ENCODE assay signal across 17 cellular contexts in genomic region chr1:89710498-89711139, GRCh38.
"Had no signal": no experiment of that assay in that cellular context is flagged by ENCODE, and none has a peak within 500 bp of the region (broad histone marks: within the 10 kb centered on the region; RNA-seq: fewer than 3 reads in every experiment).

No MANE protein-coding gene starts in this region.

- H3K27ac Mint-ChIP-seq: type B pancreatic cell had no signal

- H3K4me3 Mint-ChIP-seq: activated naive CD8-positive, alpha-beta T cell treated with anti-CD3 and anti-CD28 coated beads, Interleukin-2, amount 10 ng/mL, durations not matched to agents 7 days and 5 days; nephron; type B pancreatic cell had no signal

- H3K4me3 ChIP-seq: dorsolateral prefrontal cortex, skin epidermis had no signal

- H3K27me3 ChIP-seq: dorsolateral prefrontal cortex had no signal

- H3K27me3 Mint-ChIP-seq: activated naive CD8-positive, alpha-beta T cell treated with anti-CD3 and anti-CD28 coated beads, Interleukin-2, amount 10 ng/mL, durations not matched to agents 7 days and 5 days; type B pancreatic cell had no signal

- H3K27ac ChIP-seq: skin epidermis had no signal

- H3K9me3 Mint-ChIP-seq: activated naive CD8-positive, alpha-beta T cell treated with anti-CD3 and anti-CD28 coated beads, Interleukin-2, amount 10 ng/mL, durations not matched to agents 7 days and 5 days; nephron; type B pancreatic cell had no signal

- DNase-seq: activated CD4-positive, alpha-beta T cell treated with anti-CD3 and anti-CD28 coated beads, Interleukin-2, amount 50 U/mL, for 1 hour; activated effector memory CD4-positive, alpha-beta T cell treated with anti-CD3 and anti-CD28 coated beads, Interleukin-2, amount 50 U/mL, for 16 hours; activated naive CD8-positive, alpha-beta T cell treated with anti-CD3 and anti-CD28 coated beads, Interleukin-2, amount 10 ng/mL, durations not matched to agents 7 days and 5 days; activated T-cell treated with anti-CD3 and anti-CD28 coated beads, Interleukin-2, amount 50 U/mL, for 1 hour; aorta; dorsolateral prefrontal cortex; foreskin fibroblast; glutamatergic neuron; nucleus accumbens; posterior cingulate gyrus; stimulated activated CD4-positive, alpha-beta T cell treated with anti-CD3 and anti-CD28 coated beads, Interleukin-4, amount 100 ng/mL, for 24 hours; stimulated activated naive CD4-positive, alpha-beta T cell treated with Interleukin-2 at 50 U/mL for 16 hours; T-helper 2 cell had no signal

- ATAC-seq: SK-N-SH treated with all-trans-retinoic acid at 6 μM for 48 hours had no signal
